Comparison of ENCODE assay signal across 21 cellular contexts in genomic region chr1:30340934-30341333, GRCh38.
"Had no signal": no experiment of that assay in that cellular context is flagged by ENCODE, and none has a peak within 500 bp of the region (broad histone marks: within the 10 kb centered on the region; RNA-seq: fewer than 3 reads in every experiment).

No MANE protein-coding gene starts in this region.

- H3K27ac ChIP-seq: adrenal gland, epithelial cell of prostate, ovary, suprapubic skin, upper lobe of left lung had no signal

- H3K27me3 ChIP-seq: ovary had no signal

- H3K4me1 ChIP-seq: adrenal gland, suprapubic skin, upper lobe of left lung had no signal

- H3K4me3 ChIP-seq: adrenal gland, lung, mucosa of descending colon, ovary, suprapubic skin, upper lobe of left lung had no signal

- ATAC-seq: activated CD4-positive, alpha-beta T cell treated with anti-CD3 and anti-CD28 coated beads for 36 hours; activated CD8-positive, alpha-beta T cell treated with anti-CD3 and anti-CD28 coated beads, Interleukin-2, amount 10 ng/mL, durations not matched to agents 7 days and 5 days; activated T-helper 17 cell treated with anti-CD3 and anti-CD28 coated beads, Interleukin-2, amount 50 U/mL, for 72 hours; left colon; mucosa of descending colon; naive thymus-derived CD8-positive, alpha-beta T cell; stimulated activated naive CD8-positive, alpha-beta T cell treated with anti-CD3 and anti-CD28 coated beads, Interleukin-15, Interleukin-2, amounts not matched to agents 100 U/mL and 50 U/mL, for 24 hours; T-cell had no signal

- H3K36me3 ChIP-seq: adrenal gland, ovary, suprapubic skin, upper lobe of left lung had no signal

- DNase-seq: activated CD4-positive, alpha-beta T cell treated with anti-CD3 and anti-CD28 coated beads for 36 hours; activated CD8-positive, alpha-beta T cell treated with anti-CD3 and anti-CD28 coated beads, Interleukin-2, amount 10 ng/mL, durations not matched to agents 7 days and 5 days; activated naive CD4-positive, alpha-beta T cell treated with anti-CD3 and anti-CD28 coated beads, Interleukin-2, amount 10 ng/mL, durations not matched to agents 7 days and 5 days; adrenal gland; central memory CD4-positive, alpha-beta T cell; effector memory CD4-positive, alpha-beta T cell; hippocampal formation; left colon; mucosa of descending colon; naive thymus-derived CD8-positive, alpha-beta T cell; ovary; stimulated activated CD4-positive, alpha-beta T cell treated with anti-CD3 and anti-CD28 coated beads, Interleukin-4, amount 100 ng/mL, for 1 hour; stimulated activated CD8-positive, alpha-beta memory T cell treated with anti-CD3 and anti-CD28 coated beads, Interleukin-4, amount 100 ng/mL, for 48 hours; stimulated activated naive CD8-positive, alpha-beta T cell treated with anti-CD3 and anti-CD28 coated beads, Interleukin-15, Interleukin-2, amounts not matched to agents 100 U/mL and 50 U/mL, for 24 hours; T-cell; T1000; upper lobe of left lung had no signal

- H3K9me3 ChIP-seq: adrenal gland, mucosa of descending colon, ovary, suprapubic skin had no signal
